12 cellular contexts compared by ENCODE assay signal in genomic region chrX:83416273-83416672, GRCh38.
A peak's percentile ranks its signal among the peaks of the same experiment; 100 is the strongest.
DNase-seq lines count a peak whose midpoint lies in the region; ATAC-seq and TF ChIP-seq lines count a peak whose summit lies in the region.
"Had no signal": no experiment of that assay in that cellular context is flagged by ENCODE, and none has a peak within 500 bp of the region (broad histone marks: within the 10 kb centered on the region; RNA-seq: fewer than 3 reads in every experiment).

No MANE protein-coding gene starts in this region.

- H3K4me1 ChIP-seq in RWPE2 (ENCODE audit: insufficient read depth, poor library complexity, severe bottlenecking), result no peaks in the 10 kb centered on the region
- H3K4me1 ChIP-seq: colonic mucosa had no signal

- TF ChIP-seq CTCF in RWPE2 (IDR thresholded peaks at IDR 0.05; ENCODE audit: poor library complexity, severe bottlenecking) (peak; percentile 41), GM10248 (IDR thresholded peaks at IDR 0.05; ENCODE audit: control extremely low read depth, extremely low read depth, low read depth, missing control alignments) (no peak)

- POLR2A ChIA-PET in GM10248 (lab: Yijun Ruan, JAX), result no interaction called here

- no peaks in the 10 kb centered on the region for H3K9me3 ChIP-seq in RWPE2 (ENCODE audit: severe bottlenecking)
- H3K9me3 ChIP-seq: colonic mucosa had no signal

- no peak overlapping the region for H3K27ac ChIP-seq in RWPE2 (ENCODE audit: poor library complexity, severe bottlenecking)
- H3K27ac ChIP-seq: colonic mucosa had no signal

- intact Hi-C loops in left cardiac atrium (cut with DNase I), result no loop called here

- H3K27me3 ChIP-seq in RWPE2 (ENCODE audit: insufficient read depth, poor library complexity, severe bottlenecking), result no peaks in the 10 kb centered on the region
- H3K27me3 ChIP-seq: colonic mucosa had no signal

- no peak overlapping the region for H3K4me3 ChIP-seq in RWPE2 (ENCODE audit: severe bottlenecking)
- H3K4me3 ChIP-seq: colonic mucosa had no signal

- CTCF ChIA-PET in GM10248 (lab: Yijun Ruan, JAX), result no interaction called here

- no peaks in the 10 kb centered on the region for H3K36me3 ChIP-seq in RWPE2 (ENCODE audit: low read depth)
- H3K36me3 ChIP-seq: colonic mucosa had no signal

- DNase-seq in ELR (ENCODE audit: low read depth) (peak; percentile 0), RWPE2 (ENCODE audit: low spot score) (no peak), kidney tubule cell (ENCODE audit: low spot score) (peak; percentile 33), COLO668 (lab: John Stamatoyannopoulos, UW; ENCODE audit: unreplicated experiment) (no peak), left cardiac atrium (no peak), GM10248 (ENCODE audit: extremely low spot score) (no peak)
- DNase-seq: colonic mucosa; natural killer cell; NCI-H524; stimulated activated naive CD8-positive, alpha-beta T cell treated with anti-CD3 and anti-CD28 coated beads, Interleukin-15, amount 100 ng/mL, for 72 hours had no signal

- ATAC-seq in HG03342 (IDR thresholded peaks at IDR 0.05; ENCODE audit: unreplicated experiment) (peak; percentile 53), RWPE2 (ENCODE audit: low read depth) (no peak), HG03460 (IDR thresholded peaks at IDR 0.05; ENCODE audit: unreplicated experiment) (no peak), left cardiac atrium (no peak)
- ATAC-seq: natural killer cell; stimulated activated naive CD8-positive, alpha-beta T cell treated with anti-CD3 and anti-CD28 coated beads, Interleukin-15, amount 100 ng/mL, for 72 hours had no signal

Comparison
In these comparisons a context has a peak if more than half of its experiments do, and no peak if none do; other contexts are left out.
1. DNase-seq: peak in ELR (single experiment) and kidney tubule cell (single experiment); none in RWPE2 (single experiment), COLO668 (single experiment), left cardiac atrium (single experiment) and GM10248 (single experiment).